In the genomic region with DNA sequence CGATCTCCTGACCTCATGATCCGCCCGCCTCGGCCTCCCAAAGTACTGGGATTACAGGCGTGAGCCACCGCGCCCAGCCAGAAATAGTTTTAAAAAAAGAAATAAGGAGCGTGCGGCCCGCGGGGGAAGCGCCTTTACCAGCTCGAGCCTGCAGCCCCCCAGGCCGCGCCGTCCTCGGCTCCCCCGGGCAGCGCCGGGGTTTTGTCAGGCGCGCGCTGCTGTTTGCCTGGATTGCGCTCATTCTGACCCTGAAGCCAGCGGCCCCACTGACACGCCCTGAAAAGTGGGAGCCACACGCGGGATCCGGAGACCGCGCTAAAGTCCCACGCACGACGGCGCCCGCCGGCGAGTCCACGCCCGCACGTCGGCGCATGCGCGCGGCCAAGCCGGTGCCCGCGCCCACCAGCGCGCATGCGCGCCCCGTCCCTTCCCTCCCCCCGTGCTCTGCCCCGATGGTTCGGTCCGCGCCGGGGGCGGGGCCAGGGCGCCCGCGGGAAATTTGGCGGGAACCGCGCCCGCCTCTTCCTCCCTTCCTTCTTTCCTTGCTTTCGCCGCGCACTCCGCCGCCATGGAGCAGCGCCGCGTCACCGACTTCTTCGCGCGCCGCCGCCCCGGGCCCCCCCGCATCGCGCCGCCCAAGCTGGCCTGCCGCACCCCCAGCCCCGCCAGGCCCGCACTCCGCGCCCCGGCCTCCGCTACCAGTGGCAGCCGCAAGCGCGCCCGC, we compare ENCODE assay signal across 1 cellular context.
TF ChIP-seq lines count a peak whose summit lies in the region.

TSS of gene CDT1 (plus strand) at position 526 of the 724 bp plus-strand sequence. CDS start at position 569, 43 bp downstream.

TF ChIP-seq in K562, 482 proteins besides CTCF, POLR2A, EP300 and RAD21 (continued from another document and continues in another):
- TF ChIP-seq, protein P1, sequence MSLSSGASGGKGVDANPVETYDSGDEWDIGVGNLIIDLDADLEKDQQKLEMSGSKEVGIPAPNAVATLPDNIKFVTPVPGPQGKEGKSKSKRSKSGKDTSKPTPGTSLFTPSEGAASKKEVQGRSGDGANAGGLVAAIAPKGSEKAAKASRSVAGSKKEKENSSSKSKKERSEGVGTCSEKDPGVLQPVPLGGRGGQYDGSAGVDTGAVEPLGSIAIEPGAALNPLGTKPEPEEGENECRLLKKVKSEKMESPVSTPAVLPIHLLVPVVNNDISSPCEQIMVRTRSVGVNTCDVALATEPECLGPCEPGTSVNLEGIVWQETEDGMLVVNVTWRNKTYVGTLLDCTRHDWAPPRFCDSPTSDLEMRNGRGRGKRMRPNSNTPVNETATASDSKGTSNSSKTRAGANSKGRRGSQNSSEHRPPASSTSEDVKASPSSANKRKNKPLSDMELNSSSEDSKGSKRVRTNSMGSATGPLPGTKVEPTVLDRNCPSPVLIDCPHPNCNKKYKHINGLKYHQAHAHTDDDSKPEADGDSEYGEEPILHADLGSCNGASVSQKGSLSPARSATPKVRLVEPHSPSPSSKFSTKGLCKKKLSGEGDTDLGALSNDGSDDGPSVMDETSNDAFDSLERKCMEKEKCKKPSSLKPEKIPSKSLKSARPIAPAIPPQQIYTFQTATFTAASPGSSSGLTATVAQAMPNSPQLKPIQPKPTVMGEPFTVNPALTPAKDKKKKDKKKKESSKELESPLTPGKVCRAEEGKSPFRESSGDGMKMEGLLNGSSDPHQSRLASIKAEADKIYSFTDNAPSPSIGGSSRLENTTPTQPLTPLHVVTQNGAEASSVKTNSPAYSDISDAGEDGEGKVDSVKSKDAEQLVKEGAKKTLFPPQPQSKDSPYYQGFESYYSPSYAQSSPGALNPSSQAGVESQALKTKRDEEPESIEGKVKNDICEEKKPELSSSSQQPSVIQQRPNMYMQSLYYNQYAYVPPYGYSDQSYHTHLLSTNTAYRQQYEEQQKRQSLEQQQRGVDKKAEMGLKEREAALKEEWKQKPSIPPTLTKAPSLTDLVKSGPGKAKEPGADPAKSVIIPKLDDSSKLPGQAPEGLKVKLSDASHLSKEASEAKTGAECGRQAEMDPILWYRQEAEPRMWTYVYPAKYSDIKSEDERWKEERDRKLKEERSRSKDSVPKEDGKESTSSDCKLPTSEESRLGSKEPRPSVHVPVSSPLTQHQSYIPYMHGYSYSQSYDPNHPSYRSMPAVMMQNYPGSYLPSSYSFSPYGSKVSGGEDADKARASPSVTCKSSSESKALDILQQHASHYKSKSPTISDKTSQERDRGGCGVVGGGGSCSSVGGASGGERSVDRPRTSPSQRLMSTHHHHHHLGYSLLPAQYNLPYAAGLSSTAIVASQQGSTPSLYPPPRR (CRISPR knock-in tag; IDR thresholded peaks at IDR 0.05; ENCODE audit: borderline replicate concordance): no peak
- TF ChIP-seq SMARCA5 (IDR thresholded peaks at IDR 0.05): 0 out of 2 replicates have a peak, but pooled peaks have one; percentile 9
- TF ChIP-seq POLR2AphosphoS5 (IDR thresholded peaks at IDR 0.05; ENCODE audit: control insufficient read depth, insufficient read depth, low read depth, low read length): peak; percentile 49
- peak; percentile 97 for TF ChIP-seq E2F8 (IDR thresholded peaks at IDR 0.05; ENCODE audit: low read depth, partially characterized antibody)
- TF ChIP-seq SIX5 (IDR thresholded peaks at IDR 0.05; ENCODE audit: borderline replicate concordance in 1 of 2, insufficient read depth in 1 of 2, low read depth in 1 of 2, low read length in 2 of 2): peak; percentile 4 to 24; a peak in 2 of 4 replicates
- TF ChIP-seq HNRNPK (IDR thresholded peaks at IDR 0.05; ENCODE audit: low read depth, low read length, poor library complexity, severe bottlenecking): peak; percentile 14
- TF ChIP-seq, protein P2, sequence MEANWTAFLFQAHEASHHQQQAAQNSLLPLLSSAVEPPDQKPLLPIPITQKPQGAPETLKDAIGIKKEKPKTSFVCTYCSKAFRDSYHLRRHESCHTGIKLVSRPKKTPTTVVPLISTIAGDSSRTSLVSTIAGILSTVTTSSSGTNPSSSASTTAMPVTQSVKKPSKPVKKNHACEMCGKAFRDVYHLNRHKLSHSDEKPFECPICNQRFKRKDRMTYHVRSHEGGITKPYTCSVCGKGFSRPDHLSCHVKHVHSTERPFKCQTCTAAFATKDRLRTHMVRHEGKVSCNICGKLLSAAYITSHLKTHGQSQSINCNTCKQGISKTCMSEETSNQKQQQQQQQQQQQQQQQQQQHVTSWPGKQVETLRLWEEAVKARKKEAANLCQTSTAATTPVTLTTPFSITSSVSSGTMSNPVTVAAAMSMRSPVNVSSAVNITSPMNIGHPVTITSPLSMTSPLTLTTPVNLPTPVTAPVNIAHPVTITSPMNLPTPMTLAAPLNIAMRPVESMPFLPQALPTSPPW (CRISPR knock-in tag; IDR thresholded peaks at IDR 0.05): peak; percentile 89
- TF ChIP-seq, protein P3, sequence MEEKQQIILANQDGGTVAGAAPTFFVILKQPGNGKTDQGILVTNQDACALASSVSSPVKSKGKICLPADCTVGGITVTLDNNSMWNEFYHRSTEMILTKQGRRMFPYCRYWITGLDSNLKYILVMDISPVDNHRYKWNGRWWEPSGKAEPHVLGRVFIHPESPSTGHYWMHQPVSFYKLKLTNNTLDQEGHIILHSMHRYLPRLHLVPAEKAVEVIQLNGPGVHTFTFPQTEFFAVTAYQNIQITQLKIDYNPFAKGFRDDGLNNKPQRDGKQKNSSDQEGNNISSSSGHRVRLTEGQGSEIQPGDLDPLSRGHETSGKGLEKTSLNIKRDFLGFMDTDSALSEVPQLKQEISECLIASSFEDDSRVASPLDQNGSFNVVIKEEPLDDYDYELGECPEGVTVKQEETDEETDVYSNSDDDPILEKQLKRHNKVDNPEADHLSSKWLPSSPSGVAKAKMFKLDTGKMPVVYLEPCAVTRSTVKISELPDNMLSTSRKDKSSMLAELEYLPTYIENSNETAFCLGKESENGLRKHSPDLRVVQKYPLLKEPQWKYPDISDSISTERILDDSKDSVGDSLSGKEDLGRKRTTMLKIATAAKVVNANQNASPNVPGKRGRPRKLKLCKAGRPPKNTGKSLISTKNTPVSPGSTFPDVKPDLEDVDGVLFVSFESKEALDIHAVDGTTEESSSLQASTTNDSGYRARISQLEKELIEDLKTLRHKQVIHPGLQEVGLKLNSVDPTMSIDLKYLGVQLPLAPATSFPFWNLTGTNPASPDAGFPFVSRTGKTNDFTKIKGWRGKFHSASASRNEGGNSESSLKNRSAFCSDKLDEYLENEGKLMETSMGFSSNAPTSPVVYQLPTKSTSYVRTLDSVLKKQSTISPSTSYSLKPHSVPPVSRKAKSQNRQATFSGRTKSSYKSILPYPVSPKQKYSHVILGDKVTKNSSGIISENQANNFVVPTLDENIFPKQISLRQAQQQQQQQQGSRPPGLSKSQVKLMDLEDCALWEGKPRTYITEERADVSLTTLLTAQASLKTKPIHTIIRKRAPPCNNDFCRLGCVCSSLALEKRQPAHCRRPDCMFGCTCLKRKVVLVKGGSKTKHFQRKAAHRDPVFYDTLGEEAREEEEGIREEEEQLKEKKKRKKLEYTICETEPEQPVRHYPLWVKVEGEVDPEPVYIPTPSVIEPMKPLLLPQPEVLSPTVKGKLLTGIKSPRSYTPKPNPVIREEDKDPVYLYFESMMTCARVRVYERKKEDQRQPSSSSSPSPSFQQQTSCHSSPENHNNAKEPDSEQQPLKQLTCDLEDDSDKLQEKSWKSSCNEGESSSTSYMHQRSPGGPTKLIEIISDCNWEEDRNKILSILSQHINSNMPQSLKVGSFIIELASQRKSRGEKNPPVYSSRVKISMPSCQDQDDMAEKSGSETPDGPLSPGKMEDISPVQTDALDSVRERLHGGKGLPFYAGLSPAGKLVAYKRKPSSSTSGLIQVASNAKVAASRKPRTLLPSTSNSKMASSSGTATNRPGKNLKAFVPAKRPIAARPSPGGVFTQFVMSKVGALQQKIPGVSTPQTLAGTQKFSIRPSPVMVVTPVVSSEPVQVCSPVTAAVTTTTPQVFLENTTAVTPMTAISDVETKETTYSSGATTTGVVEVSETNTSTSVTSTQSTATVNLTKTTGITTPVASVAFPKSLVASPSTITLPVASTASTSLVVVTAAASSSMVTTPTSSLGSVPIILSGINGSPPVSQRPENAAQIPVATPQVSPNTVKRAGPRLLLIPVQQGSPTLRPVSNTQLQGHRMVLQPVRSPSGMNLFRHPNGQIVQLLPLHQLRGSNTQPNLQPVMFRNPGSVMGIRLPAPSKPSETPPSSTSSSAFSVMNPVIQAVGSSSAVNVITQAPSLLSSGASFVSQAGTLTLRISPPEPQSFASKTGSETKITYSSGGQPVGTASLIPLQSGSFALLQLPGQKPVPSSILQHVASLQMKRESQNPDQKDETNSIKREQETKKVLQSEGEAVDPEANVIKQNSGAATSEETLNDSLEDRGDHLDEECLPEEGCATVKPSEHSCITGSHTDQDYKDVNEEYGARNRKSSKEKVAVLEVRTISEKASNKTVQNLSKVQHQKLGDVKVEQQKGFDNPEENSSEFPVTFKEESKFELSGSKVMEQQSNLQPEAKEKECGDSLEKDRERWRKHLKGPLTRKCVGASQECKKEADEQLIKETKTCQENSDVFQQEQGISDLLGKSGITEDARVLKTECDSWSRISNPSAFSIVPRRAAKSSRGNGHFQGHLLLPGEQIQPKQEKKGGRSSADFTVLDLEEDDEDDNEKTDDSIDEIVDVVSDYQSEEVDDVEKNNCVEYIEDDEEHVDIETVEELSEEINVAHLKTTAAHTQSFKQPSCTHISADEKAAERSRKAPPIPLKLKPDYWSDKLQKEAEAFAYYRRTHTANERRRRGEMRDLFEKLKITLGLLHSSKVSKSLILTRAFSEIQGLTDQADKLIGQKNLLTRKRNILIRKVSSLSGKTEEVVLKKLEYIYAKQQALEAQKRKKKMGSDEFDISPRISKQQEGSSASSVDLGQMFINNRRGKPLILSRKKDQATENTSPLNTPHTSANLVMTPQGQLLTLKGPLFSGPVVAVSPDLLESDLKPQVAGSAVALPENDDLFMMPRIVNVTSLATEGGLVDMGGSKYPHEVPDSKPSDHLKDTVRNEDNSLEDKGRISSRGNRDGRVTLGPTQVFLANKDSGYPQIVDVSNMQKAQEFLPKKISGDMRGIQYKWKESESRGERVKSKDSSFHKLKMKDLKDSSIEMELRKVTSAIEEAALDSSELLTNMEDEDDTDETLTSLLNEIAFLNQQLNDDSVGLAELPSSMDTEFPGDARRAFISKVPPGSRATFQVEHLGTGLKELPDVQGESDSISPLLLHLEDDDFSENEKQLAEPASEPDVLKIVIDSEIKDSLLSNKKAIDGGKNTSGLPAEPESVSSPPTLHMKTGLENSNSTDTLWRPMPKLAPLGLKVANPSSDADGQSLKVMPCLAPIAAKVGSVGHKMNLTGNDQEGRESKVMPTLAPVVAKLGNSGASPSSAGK (IDR thresholded peaks at IDR 0.05): 0 out of 2 replicates have a peak, but pooled peaks have one; percentile 43
- 0 out of 2 replicates have a peak, but pooled peaks have one; percentile 13 for TF ChIP-seq KLF1 (tag; IDR thresholded peaks at IDR 0.05)
- TF ChIP-seq NR1H2 (CRISPR knock-in tag; IDR thresholded peaks at IDR 0.05): no peak
- peak; percentile 79 for TF ChIP-seq BHLHE40 (IDR thresholded peaks at IDR 0.05; ENCODE audit: low read length)
- no peak for TF ChIP-seq NELFE (IDR thresholded peaks at IDR 0.05; ENCODE audit: insufficient read depth, insufficient read length)
- no peak for TF ChIP-seq PREB (CRISPR knock-in tag; IDR thresholded peaks at IDR 0.05)
- TF ChIP-seq, protein P4, sequence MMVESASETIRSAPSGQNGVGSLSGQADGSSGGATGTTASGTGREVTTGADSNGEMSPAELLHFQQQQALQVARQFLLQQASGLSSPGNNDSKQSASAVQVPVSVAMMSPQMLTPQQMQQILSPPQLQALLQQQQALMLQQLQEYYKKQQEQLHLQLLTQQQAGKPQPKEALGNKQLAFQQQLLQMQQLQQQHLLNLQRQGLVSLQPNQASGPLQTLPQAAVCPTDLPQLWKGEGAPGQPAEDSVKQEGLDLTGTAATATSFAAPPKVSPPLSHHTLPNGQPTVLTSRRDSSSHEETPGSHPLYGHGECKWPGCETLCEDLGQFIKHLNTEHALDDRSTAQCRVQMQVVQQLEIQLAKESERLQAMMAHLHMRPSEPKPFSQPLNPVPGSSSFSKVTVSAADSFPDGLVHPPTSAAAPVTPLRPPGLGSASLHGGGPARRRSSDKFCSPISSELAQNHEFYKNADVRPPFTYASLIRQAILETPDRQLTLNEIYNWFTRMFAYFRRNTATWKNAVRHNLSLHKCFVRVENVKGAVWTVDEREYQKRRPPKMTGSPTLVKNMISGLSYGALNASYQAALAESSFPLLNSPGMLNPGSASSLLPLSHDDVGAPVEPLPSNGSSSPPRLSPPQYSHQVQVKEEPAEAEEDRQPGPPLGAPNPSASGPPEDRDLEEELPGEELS (CRISPR knock-in tag; IDR thresholded peaks at IDR 0.05; ENCODE audit: borderline replicate concordance): no peak
- 0 out of 2 replicates have a peak, but pooled peaks have one; percentile 12 for TF ChIP-seq ZEB2 (IDR thresholded peaks at IDR 0.05)
- TF ChIP-seq MXI1 (IDR thresholded peaks at IDR 0.05; ENCODE audit: low read depth, low read length): peak; percentile 38; the same call in 1 of the 2 replicates
- TF ChIP-seq, protein P5, sequence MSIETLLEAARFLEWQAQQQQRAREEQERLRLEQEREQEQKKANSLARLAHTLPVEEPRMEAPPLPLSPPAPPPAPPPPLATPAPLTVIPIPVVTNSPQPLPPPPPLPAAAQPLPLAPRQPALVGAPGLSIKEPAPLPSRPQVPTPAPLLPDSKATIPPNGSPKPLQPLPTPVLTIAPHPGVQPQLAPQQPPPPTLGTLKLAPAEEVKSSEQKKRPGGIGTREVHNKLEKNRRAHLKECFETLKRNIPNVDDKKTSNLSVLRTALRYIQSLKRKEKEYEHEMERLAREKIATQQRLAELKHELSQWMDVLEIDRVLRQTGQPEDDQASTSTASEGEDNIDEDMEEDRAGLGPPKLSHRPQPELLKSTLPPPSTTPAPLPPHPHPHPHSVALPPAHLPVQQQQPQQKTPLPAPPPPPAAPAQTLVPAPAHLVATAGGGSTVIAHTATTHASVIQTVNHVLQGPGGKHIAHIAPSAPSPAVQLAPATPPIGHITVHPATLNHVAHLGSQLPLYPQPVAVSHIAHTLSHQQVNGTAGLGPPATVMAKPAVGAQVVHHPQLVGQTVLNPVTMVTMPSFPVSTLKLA (conservative IDR thresholded peaks at IDR 0.05): peak in 1 of 2 experiments; percentile 28; a peak in 2 of 4 replicates
- peak; percentile 59 for TF ChIP-seq EP400 (IDR thresholded peaks at IDR 0.05)
